1 cellular context compared by ENCODE assay signal in the genomic region with DNA sequence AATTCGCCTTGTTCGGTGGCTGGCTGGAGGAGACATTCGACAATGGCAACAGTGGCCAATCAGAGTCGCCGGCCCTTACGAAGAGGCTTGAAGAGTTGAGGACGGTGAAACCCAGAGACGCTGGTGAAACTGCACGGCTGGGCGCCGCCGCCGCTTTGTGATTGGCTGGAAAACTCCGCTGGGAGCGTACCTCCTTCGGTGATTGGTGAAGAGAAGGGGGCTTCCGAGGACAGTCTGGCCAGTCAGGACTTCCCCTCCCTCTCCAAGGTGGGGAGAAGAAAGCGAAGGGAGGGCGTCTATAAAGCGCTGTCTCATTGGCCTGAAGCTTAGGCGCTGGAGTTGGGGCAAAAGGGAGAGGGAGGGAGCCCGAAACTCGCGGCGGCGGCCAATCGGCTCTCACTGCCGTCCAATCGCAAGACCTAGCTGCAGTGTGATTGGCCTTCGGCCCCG.
TF ChIP-seq lines count a peak whose summit lies in the region.

No MANE protein-coding gene starts in this region.

TF ChIP-seq in HepG2, 621 proteins besides CTCF, POLR2A, EP300 and RAD21 (continued from another document and continues in another):
- TF ChIP-seq ZNF512B (CRISPR knock-in tag; IDR thresholded peaks at IDR 0.05; ENCODE audit: borderline replicate concordance) (no peak), ZNF605 (CRISPR knock-in tag; IDR thresholded peaks at IDR 0.05) (peak; percentile 41; the same call in 1 of the 2 replicates), ZNF235 (CRISPR knock-in tag; IDR thresholded peaks at IDR 0.05; ENCODE audit: borderline replicate concordance) (no peak), CSRNP1 (CRISPR knock-in tag; IDR thresholded peaks at IDR 0.05) (no peak), E2F1 (CRISPR knock-in tag; IDR thresholded peaks at IDR 0.05) (no peak), ZNF678 (CRISPR knock-in tag; IDR thresholded peaks at IDR 0.05) (no peak), SP1 (IDR thresholded peaks at IDR 0.05) (no peak), SP1 (CRISPR knock-in tag; IDR thresholded peaks at IDR 0.05) (no peak), ZFP90 (CRISPR knock-in tag; IDR thresholded peaks at IDR 0.05; ENCODE audit: borderline replicate concordance) (no peak), REXO4 (CRISPR knock-in tag; IDR thresholded peaks at IDR 0.05; ENCODE audit: borderline replicate concordance) (no peak), SP4 (CRISPR knock-in tag; IDR thresholded peaks at IDR 0.05) (0 out of 2 replicates have a peak, but pooled peaks have one; percentile 1), THYN1 (CRISPR knock-in tag; IDR thresholded peaks at IDR 0.05; ENCODE audit: borderline replicate concordance, low read depth) (no peak), POGK (CRISPR knock-in tag; conservative IDR thresholded peaks at IDR 0.05) (no peak), KDM5B (CRISPR knock-in tag; IDR thresholded peaks at IDR 0.05; ENCODE audit: borderline replicate concordance) (no peak), GPBP1L1 (CRISPR knock-in tag; IDR thresholded peaks at IDR 0.05) (no peak), ZNF7 (CRISPR knock-in tag; IDR thresholded peaks at IDR 0.05) (no peak), ZHX2 (IDR thresholded peaks at IDR 0.05; ENCODE audit: low read depth) (no peak), ZHX2 (CRISPR knock-in tag; IDR thresholded peaks at IDR 0.05; ENCODE audit: borderline replicate concordance) (no peak), SAP130 (CRISPR knock-in tag; IDR thresholded peaks at IDR 0.05; ENCODE audit: low read depth) (no peak), ZNF430 (CRISPR knock-in tag; IDR thresholded peaks at IDR 0.05) (no peak), ZFX (CRISPR knock-in tag; IDR thresholded peaks at IDR 0.05; ENCODE audit: low read depth) (no peak), MTF1 (CRISPR knock-in tag; IDR thresholded peaks at IDR 0.05) (no peak), ZSCAN21 (CRISPR knock-in tag; IDR thresholded peaks at IDR 0.05; ENCODE audit: borderline replicate concordance) (no peak), CHD4 (IDR thresholded peaks at IDR 0.05; ENCODE audit: borderline replicate concordance, low read length) (no peak), ZNF614 (CRISPR knock-in tag; IDR thresholded peaks at IDR 0.05; ENCODE audit: borderline replicate concordance) (no peak)
- TF ChIP-seq, protein P1, sequence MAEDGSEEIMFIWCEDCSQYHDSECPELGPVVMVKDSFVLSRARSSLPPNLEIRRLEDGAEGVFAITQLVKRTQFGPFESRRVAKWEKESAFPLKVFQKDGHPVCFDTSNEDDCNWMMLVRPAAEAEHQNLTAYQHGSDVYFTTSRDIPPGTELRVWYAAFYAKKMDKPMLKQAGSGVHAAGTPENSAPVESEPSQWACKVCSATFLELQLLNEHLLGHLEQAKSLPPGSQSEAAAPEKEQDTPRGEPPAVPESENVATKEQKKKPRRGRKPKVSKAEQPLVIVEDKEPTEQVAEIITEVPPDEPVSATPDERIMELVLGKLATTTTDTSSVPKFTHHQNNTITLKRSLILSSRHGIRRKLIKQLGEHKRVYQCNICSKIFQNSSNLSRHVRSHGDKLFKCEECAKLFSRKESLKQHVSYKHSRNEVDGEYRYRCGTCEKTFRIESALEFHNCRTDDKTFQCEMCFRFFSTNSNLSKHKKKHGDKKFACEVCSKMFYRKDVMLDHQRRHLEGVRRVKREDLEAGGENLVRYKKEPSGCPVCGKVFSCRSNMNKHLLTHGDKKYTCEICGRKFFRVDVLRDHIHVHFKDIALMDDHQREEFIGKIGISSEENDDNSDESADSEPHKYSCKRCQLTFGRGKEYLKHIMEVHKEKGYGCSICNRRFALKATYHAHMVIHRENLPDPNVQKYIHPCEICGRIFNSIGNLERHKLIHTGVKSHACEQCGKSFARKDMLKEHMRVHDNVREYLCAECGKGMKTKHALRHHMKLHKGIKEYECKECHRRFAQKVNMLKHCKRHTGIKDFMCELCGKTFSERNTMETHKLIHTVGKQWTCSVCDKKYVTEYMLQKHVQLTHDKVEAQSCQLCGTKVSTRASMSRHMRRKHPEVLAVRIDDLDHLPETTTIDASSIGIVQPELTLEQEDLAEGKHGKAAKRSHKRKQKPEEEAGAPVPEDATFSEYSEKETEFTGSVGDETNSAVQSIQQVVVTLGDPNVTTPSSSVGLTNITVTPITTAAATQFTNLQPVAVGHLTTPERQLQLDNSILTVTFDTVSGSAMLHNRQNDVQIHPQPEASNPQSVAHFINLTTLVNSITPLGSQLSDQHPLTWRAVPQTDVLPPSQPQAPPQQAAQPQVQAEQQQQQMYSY (CRISPR knock-in tag; IDR thresholded peaks at IDR 0.05), result no peak
- TF ChIP-seq, protein P2, sequence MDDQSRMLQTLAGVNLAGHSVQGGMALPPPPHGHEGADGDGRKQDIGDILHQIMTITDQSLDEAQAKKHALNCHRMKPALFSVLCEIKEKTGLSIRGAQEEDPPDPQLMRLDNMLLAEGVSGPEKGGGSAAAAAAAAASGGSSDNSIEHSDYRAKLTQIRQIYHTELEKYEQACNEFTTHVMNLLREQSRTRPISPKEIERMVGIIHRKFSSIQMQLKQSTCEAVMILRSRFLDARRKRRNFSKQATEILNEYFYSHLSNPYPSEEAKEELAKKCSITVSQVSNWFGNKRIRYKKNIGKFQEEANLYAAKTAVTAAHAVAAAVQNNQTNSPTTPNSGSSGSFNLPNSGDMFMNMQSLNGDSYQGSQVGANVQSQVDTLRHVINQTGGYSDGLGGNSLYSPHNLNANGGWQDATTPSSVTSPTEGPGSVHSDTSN (CRISPR knock-in tag; IDR thresholded peaks at IDR 0.05; ENCODE audit: borderline replicate concordance), result no peak
- TF ChIP-seq, protein P3, sequence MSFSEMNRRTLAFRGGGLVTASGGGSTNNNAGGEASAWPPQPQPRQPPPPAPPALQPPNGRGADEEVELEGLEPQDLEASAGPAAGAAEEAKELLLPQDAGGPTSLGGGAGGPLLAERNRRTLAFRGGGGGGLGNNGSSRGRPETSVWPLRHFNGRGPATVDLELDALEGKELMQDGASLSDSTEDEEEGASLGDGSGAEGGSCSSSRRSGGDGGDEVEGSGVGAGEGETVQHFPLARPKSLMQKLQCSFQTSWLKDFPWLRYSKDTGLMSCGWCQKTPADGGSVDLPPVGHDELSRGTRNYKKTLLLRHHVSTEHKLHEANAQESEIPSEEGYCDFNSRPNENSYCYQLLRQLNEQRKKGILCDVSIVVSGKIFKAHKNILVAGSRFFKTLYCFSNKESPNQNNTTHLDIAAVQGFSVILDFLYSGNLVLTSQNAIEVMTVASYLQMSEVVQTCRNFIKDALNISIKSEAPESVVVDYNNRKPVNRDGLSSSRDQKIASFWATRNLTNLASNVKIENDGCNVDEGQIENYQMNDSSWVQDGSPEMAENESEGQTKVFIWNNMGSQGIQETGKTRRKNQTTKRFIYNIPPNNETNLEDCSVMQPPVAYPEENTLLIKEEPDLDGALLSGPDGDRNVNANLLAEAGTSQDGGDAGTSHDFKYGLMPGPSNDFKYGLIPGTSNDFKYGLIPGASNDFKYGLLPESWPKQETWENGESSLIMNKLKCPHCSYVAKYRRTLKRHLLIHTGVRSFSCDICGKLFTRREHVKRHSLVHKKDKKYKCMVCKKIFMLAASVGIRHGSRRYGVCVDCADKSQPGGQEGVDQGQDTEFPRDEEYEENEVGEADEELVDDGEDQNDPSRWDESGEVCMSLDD (CRISPR knock-in tag; IDR thresholded peaks at IDR 0.05; ENCODE audit: borderline replicate concordance), result no peak
